In genomic region chr20:24955045-24955444, GRCh38 we compare ENCODE assay signal across 8 cellular contexts. TPM values are rescaled to one million over a fixed set of nuclear protein-coding genes. Genes with fewer than 3 reads are reported as not detected.
DNase-seq lines count a peak whose midpoint lies in the region; ATAC-seq and TF ChIP-seq lines count a peak whose summit lies in the region.

No MANE protein-coding gene starts in this region.

- H3K27ac Mint-ChIP-seq in CD4-positive, CD25-positive, alpha-beta regulatory T cell: peak overlapping the region in 2 of 3 donors; percentile 67 to 76
- H3K27ac Mint-ChIP-seq in activated CD8-positive, alpha-beta T cell treated with anti-CD3 and anti-CD28 coated beads for 36 hours: peak overlapping the region; percentile 84

- H3K4me3 Mint-ChIP-seq in CD4-positive, CD25-positive, alpha-beta regulatory T cell: peak overlapping the region in 1 of 4 donors; percentile 63
- H3K4me3 Mint-ChIP-seq in activated CD8-positive, alpha-beta T cell treated with anti-CD3 and anti-CD28 coated beads for 36 hours: peak overlapping the region; percentile 13

- peak in 1 of 3 donors; percentile 55 for DNase-seq in CD4-positive, CD25-positive, alpha-beta regulatory T cell
- peak; percentile 57 for DNase-seq in GM19238 (ENCODE audit: insufficient read length, low spot score)
- DNase-seq in activated CD8-positive, alpha-beta T cell treated with anti-CD3 and anti-CD28 coated beads for 36 hours: peak; percentile 24
- DNase-seq in A673 (ENCODE audit: low spot score): no peak
- DNase-seq in stimulated activated CD8-positive, alpha-beta memory T cell treated with anti-CD3 and anti-CD28 coated beads, Interleukin-4, amount 100 ng/mL, for 48 hours: no peak
- DNase-seq in HUDEP-2 (lab: John Stamatoyannopoulos, UW; ENCODE audit: unreplicated experiment in 76 of 76): no peak
- DNase-seq in left cardiac atrium: no peak

- peak overlapping the region; percentile 41 for H3K27ac ChIP-seq in CD4-positive, CD25-positive, alpha-beta regulatory T cell (ENCODE audit: insufficient read depth, low read length, poor library complexity, severe bottlenecking)
- H3K27ac ChIP-seq in A673 (ENCODE audit: low read depth, low read length, poor library complexity, severe bottlenecking): no peak overlapping the region

- no peaks in the 10 kb centered on the region for H3K36me3 Mint-ChIP-seq in CD4-positive, CD25-positive, alpha-beta regulatory T cell
- H3K36me3 Mint-ChIP-seq in activated CD8-positive, alpha-beta T cell treated with anti-CD3 and anti-CD28 coated beads for 36 hours (ENCODE audit: low read depth): peaks cover 28% of the 10 kb centered on the region

- CTCF ChIA-PET in activated CD8-positive, alpha-beta T cell treated with anti-CD3 and anti-CD28 coated beads for 36 hours (lab: Charles Lee): interaction anchor here (1.0 to 1.5 kb wide), 5 partner anchors 8 to 38 kb away, joined by 3 to 6 read pairs (median 4); no protein-coding TSS in a partner anchor
- CTCF ChIA-PET in A673 (lab: Charles Lee): no interaction called here

- no peaks in the 10 kb centered on the region for H3K27me3 ChIP-seq in CD4-positive, CD25-positive, alpha-beta regulatory T cell (ENCODE audit: control insufficient read depth, insufficient read depth, low read length)
- H3K27me3 ChIP-seq in A673 (replicated peaks; ENCODE audit: insufficient read depth, low read depth, low read length, poor library complexity): no peaks in the 10 kb centered on the region

- no peaks in the 10 kb centered on the region for H3K9me3 Mint-ChIP-seq in CD4-positive, CD25-positive, alpha-beta regulatory T cell
- H3K9me3 Mint-ChIP-seq in activated CD8-positive, alpha-beta T cell treated with anti-CD3 and anti-CD28 coated beads for 36 hours: no peaks in the 10 kb centered on the region

- H3K9me3 ChIP-seq in CD4-positive, CD25-positive, alpha-beta regulatory T cell (ENCODE audit: control insufficient read depth in 2 of 2, low read length in 2 of 2): no peaks in the 10 kb centered on the region
- H3K9me3 ChIP-seq in A673 (ENCODE audit: low read depth, low read length, poor library complexity, severe bottlenecking): no peaks in the 10 kb centered on the region

- H3K27me3 Mint-ChIP-seq in CD4-positive, CD25-positive, alpha-beta regulatory T cell: no peaks in the 10 kb centered on the region
- H3K27me3 Mint-ChIP-seq in activated CD8-positive, alpha-beta T cell treated with anti-CD3 and anti-CD28 coated beads for 36 hours: no peaks in the 10 kb centered on the region

- no TSS peak for BruUV-seq in A673 (replicated peaks; lab: Mats Ljungman, UMichigan)

- peaks cover 29% of the 10 kb centered on the region for H3K36me3 ChIP-seq in CD4-positive, CD25-positive, alpha-beta regulatory T cell (ENCODE audit: control insufficient read depth, insufficient read depth, low read length)
- H3K36me3 ChIP-seq in A673 (ENCODE audit: insufficient read depth, low read length, poor library complexity, severe bottlenecking): no peaks in the 10 kb centered on the region

- intact Hi-C loops in activated CD8-positive, alpha-beta T cell treated with anti-CD3 and anti-CD28 coated beads for 36 hours (cut with micrococcal nuclease): no loop called here
- intact Hi-C loops in A673 (cut with micrococcal nuclease; ENCODE audit: unreplicated experiment): no loop called here
- intact Hi-C loops in left cardiac atrium (cut with DNase I): no loop called here

- no peak overlapping the region for H3K4me3 ChIP-seq in CD4-positive, CD25-positive, alpha-beta regulatory T cell (ENCODE audit: low read depth, low read length)
- H3K4me3 ChIP-seq in A673 (ENCODE audit: low read depth, low read length, poor library complexity, severe bottlenecking): no peak overlapping the region

- H3K4me1 ChIP-seq in CD4-positive, CD25-positive, alpha-beta regulatory T cell (ENCODE audit: control insufficient read depth, insufficient read depth, low read length, poor library complexity, severe bottlenecking): peaks cover 35% of the 10 kb centered on the region
- H3K4me1 ChIP-seq in A673 (ENCODE audit: insufficient read depth, low read length, poor library complexity, severe bottlenecking): no peaks in the 10 kb centered on the region

- POLR2A ChIA-PET in activated CD8-positive, alpha-beta T cell treated with anti-CD3 and anti-CD28 coated beads for 36 hours (lab: Charles Lee): interaction anchor here (1.3 to 1.4 kb wide), 2 partner anchors 10 to 24 kb away, joined by 3 to 5 read pairs; no protein-coding TSS in a partner anchor
- POLR2A ChIA-PET in A673 (lab: Charles Lee; ENCODE audit: low non-redundant PET): no interaction called here

- peaks cover 5 to 42% (median 23%) of the 10 kb centered on the region in 4 donors for H3K4me1 Mint-ChIP-seq in CD4-positive, CD25-positive, alpha-beta regulatory T cell
- H3K4me1 Mint-ChIP-seq in activated CD8-positive, alpha-beta T cell treated with anti-CD3 and anti-CD28 coated beads for 36 hours (ENCODE audit: low read depth): peaks cover 37% of the 10 kb centered on the region

- no peak for TF ChIP-seq CTCF in activated CD8-positive, alpha-beta T cell treated with anti-CD3 and anti-CD28 coated beads for 36 hours (IDR thresholded peaks at IDR 0.05)
- no peak for TF ChIP-seq CTCF in A673 (conservative IDR thresholded peaks at IDR 0.05; ENCODE audit: low read depth, low read length)

- peak in 1 of 2 donors; percentile 43 for ATAC-seq in CD4-positive, CD25-positive, alpha-beta regulatory T cell (ENCODE audit: low read depth in 2 of 2)
- peak; percentile 88 for ATAC-seq in HG03095 (IDR thresholded peaks at IDR 0.05; ENCODE audit: unreplicated experiment)
- ATAC-seq in activated CD8-positive, alpha-beta T cell treated with anti-CD3 and anti-CD28 coated beads for 36 hours: peak; percentile 62
- no peak for ATAC-seq in left cardiac atrium

RNA-seq across cellular contexts. Expression of gene CST7, which starts 6.0 kb away (rescaled TPM):
- total RNA-seq in CD4-positive, CD25-positive, alpha-beta regulatory T cell: 30.7 TPM
- 100 to 1,000 TPM in 3 of 4 donors, 10 to 100 TPM in 1; 56.7 to 208 (median 161) TPM for polyA plus RNA-seq in CD4-positive, CD25-positive, alpha-beta regulatory T cell
- 10 to 100 TPM; 48.5 to 49.3 TPM for total RNA-seq in activated CD8-positive, alpha-beta T cell treated with anti-CD3 and anti-CD28 coated beads for 36 hours
- not detected in 2 replicates for total RNA-seq in A673 (2021)
- total RNA-seq in left cardiac atrium: 1 to 10 TPM; 1.7 to 2.7 TPM

RNA-seq across cellular contexts. Expression of gene APMAP, which starts 37.5 kb away (rescaled TPM):
- 28.2 TPM for total RNA-seq in CD4-positive, CD25-positive, alpha-beta regulatory T cell
- 10 to 100 TPM; 68.4 to 83.2 (median 72.4) TPM for polyA plus RNA-seq in CD4-positive, CD25-positive, alpha-beta regulatory T cell
- total RNA-seq in activated CD8-positive, alpha-beta T cell treated with anti-CD3 and anti-CD28 coated beads for 36 hours: 10 to 100 TPM; 36.7 to 40.0 TPM
- 67.9 and 70.3 TPM in 2 replicates for total RNA-seq in A673 (2021)
- 10 to 100 TPM; 47.0 to 52.2 TPM for total RNA-seq in left cardiac atrium

Comparison
In these comparisons a context has a peak if more than half of its experiments do, and no peak if none do; other contexts are left out.
1. ATAC-seq: peak in HG03095 (single experiment) and activated CD8-positive, alpha-beta T cell treated with anti-CD3 and anti-CD28 coated beads for 36 hours (single experiment); none in left cardiac atrium (0 of 2).
2. DNase-seq: peak in GM19238 (single experiment) and activated CD8-positive, alpha-beta T cell treated with anti-CD3 and anti-CD28 coated beads for 36 hours (single experiment); none in A673 (single experiment), stimulated activated CD8-positive, alpha-beta memory T cell treated with anti-CD3 and anti-CD28 coated beads, Interleukin-4, amount 100 ng/mL, for 48 hours (single experiment), HUDEP-2 (0 of 76) and left cardiac atrium (single experiment).